29 cellular contexts compared by ENCODE assay signal in genomic region chr12:2221030-2221621, GRCh38.
"Had no signal": no experiment of that assay in that cellular context is flagged by ENCODE, and none has a peak within 500 bp of the region (broad histone marks: within the 10 kb centered on the region; RNA-seq: fewer than 3 reads in every experiment).

No MANE protein-coding gene starts in this region.

- H3K27ac Mint-ChIP-seq: activated naive CD4-positive, alpha-beta T cell treated with anti-CD3 and anti-CD28 coated beads, Interleukin-2, amount 10 ng/mL, durations not matched to agents 7 days and 5 days; activated naive CD8-positive, alpha-beta T cell treated with anti-CD3 and anti-CD28 coated beads, Interleukin-2, amount 10 ng/mL, durations not matched to agents 7 days and 5 days; immature natural killer cell; nephron; T-helper 17 cell had no signal

- H3K36me3 ChIP-seq: colonic mucosa, gastrocnemius medialis, pancreas, prostate gland, suprapubic skin, tibial artery, WERI-Rb-1 had no signal

- H3K9me3 Mint-ChIP-seq: activated naive CD4-positive, alpha-beta T cell treated with anti-CD3 and anti-CD28 coated beads, Interleukin-2, amount 10 ng/mL, durations not matched to agents 7 days and 5 days; activated naive CD8-positive, alpha-beta T cell treated with anti-CD3 and anti-CD28 coated beads, Interleukin-2, amount 10 ng/mL, durations not matched to agents 7 days and 5 days; immature natural killer cell; nephron had no signal

- ATAC-seq: activated CD4-positive, CD25-positive, alpha-beta regulatory T cell treated with anti-CD3 and anti-CD28 coated beads, Interleukin-2, amount 50 U/mL, for 24 hours; gastrocnemius medialis; left lobe of liver; pancreas; T-helper 17 cell had no signal

- H3K4me3 ChIP-seq: colonic mucosa, gastrocnemius medialis, lung, pancreas, prostate gland, suprapubic skin, tibial artery had no signal

- H3K9me3 ChIP-seq: colonic mucosa, gastrocnemius medialis, pancreas, prostate gland, suprapubic skin, tibial artery had no signal

- H3K36me3 Mint-ChIP-seq: activated naive CD4-positive, alpha-beta T cell treated with anti-CD3 and anti-CD28 coated beads, Interleukin-2, amount 10 ng/mL, durations not matched to agents 7 days and 5 days; activated naive CD8-positive, alpha-beta T cell treated with anti-CD3 and anti-CD28 coated beads, Interleukin-2, amount 10 ng/mL, durations not matched to agents 7 days and 5 days; immature natural killer cell had no signal

- FAIRE-seq: endometrium, pancreas had no signal

- H3K27me3 ChIP-seq: colonic mucosa, gastrocnemius medialis, pancreas, suprapubic skin, tibial artery had no signal

- DNase-seq: activated CD4-positive, alpha-beta T cell treated with anti-CD3 and anti-CD28 coated beads for 48 hours; activated CD4-positive, alpha-beta T cell treated with anti-CD3 and anti-CD28 coated beads, Interleukin-2, amount 50 U/mL, for 48 hours; activated CD8-positive, alpha-beta memory T cell treated with anti-CD3 and anti-CD28 coated beads, Interleukin-2, amount 50 U/mL, for 4 hours; activated gamma-delta T cell; activated naive CD4-positive, alpha-beta T cell treated with anti-CD3 and anti-CD28 coated beads, Interleukin-2, amount 10 ng/mL, durations not matched to agents 7 days and 5 days; activated naive CD8-positive, alpha-beta T cell treated with anti-CD3 and anti-CD28 coated beads, Interleukin-2, amount 10 ng/mL, durations not matched to agents 7 days and 5 days; activated T-cell treated with anti-CD3 and anti-CD28 coated beads, Interleukin-2, amount 50 U/mL, for 1 hour; central memory CD4-positive, alpha-beta T cell; colonic mucosa; effector CD8-positive, alpha-beta T cell; gastrocnemius medialis; immature natural killer cell; pancreas; retina; stimulated activated CD4-positive, alpha-beta T cell treated with anti-CD3 and anti-CD28 coated beads, Interleukin-15, amount 100 ng/mL, for 24 hours; stimulated activated CD4-positive, alpha-beta T cell treated with anti-CD3 and anti-CD28 coated beads, Interleukin-2, amount 100 ng/mL, for 24 hours; stimulated activated naive CD4-positive, alpha-beta T cell; SW 1271; T-helper 17 cell; T1000; tibial artery; WERI-Rb-1 had no signal

- H3K4me1 ChIP-seq: colonic mucosa, gastrocnemius medialis, pancreas, prostate gland, suprapubic skin had no signal

- H3K4me3 Mint-ChIP-seq: activated naive CD4-positive, alpha-beta T cell treated with anti-CD3 and anti-CD28 coated beads, Interleukin-2, amount 10 ng/mL, durations not matched to agents 7 days and 5 days; activated naive CD8-positive, alpha-beta T cell treated with anti-CD3 and anti-CD28 coated beads, Interleukin-2, amount 10 ng/mL, durations not matched to agents 7 days and 5 days; immature natural killer cell; nephron; T-helper 17 cell had no signal

- H3K4me1 Mint-ChIP-seq: activated naive CD4-positive, alpha-beta T cell treated with anti-CD3 and anti-CD28 coated beads, Interleukin-2, amount 10 ng/mL, durations not matched to agents 7 days and 5 days; activated naive CD8-positive, alpha-beta T cell treated with anti-CD3 and anti-CD28 coated beads, Interleukin-2, amount 10 ng/mL, durations not matched to agents 7 days and 5 days; immature natural killer cell; T-helper 17 cell had no signal

- H3K27ac ChIP-seq: colonic mucosa, gastrocnemius medialis, pancreas, prostate gland, suprapubic skin, tibial artery, WERI-Rb-1 had no signal
